Comparison of ENCODE assay signal across 1 cellular context in genomic region chr15:40766906-40767837, GRCh38.
A peak's percentile ranks its signal among the peaks of the same experiment; 100 is the strongest.
TF ChIP-seq lines count a peak whose summit lies in the region.

No MANE protein-coding gene starts in this region.

TF ChIP-seq in HEK293, 187 proteins besides CTCF, POLR2A, EP300 and RAD21 (continued from another document):
- TF ChIP-seq ZNF18 (tag by site-specific recombination; IDR thresholded peaks at IDR 0.05) (no peak), ZNF639 (tag by site-specific recombination; IDR thresholded peaks at IDR 0.05) (no peak), YY1 (tag by site-specific recombination; IDR thresholded peaks at IDR 0.05) (no peak), ZNF133 (tag by site-specific recombination; IDR thresholded peaks at IDR 0.05) (no peak), ZNF501 (tag by site-specific recombination; IDR thresholded peaks at IDR 0.05) (no peak), ELK4 (IDR thresholded peaks at IDR 0.05; ENCODE audit: borderline replicate concordance, low read depth, low read length) (no peak), ZNF558 (tag by site-specific recombination; IDR thresholded peaks at IDR 0.05) (no peak), REST (tag by site-specific recombination; IDR thresholded peaks at IDR 0.05) (no peak), ZNF311 (tag by site-specific recombination; IDR thresholded peaks at IDR 0.05; ENCODE audit: borderline replicate concordance) (no peak), HOXA7 (CRISPR knock-in tag; IDR thresholded peaks at IDR 0.05; ENCODE audit: borderline replicate concordance) (no peak), ZNF426 (tag by site-specific recombination; IDR thresholded peaks at IDR 0.05) (no peak), PATZ1 (tag by site-specific recombination; IDR thresholded peaks at IDR 0.05) (0 out of 2 replicates have a peak, but pooled peaks have one; percentile 19), ZNF398 (tag by site-specific recombination; IDR thresholded peaks at IDR 0.05) (no peak), ZNF514 (tag by site-specific recombination; IDR thresholded peaks at IDR 0.05) (no peak), ZBTB44 (tag by site-specific recombination; IDR thresholded peaks at IDR 0.05) (no peak), ZNF664 (tag by site-specific recombination; IDR thresholded peaks at IDR 0.05) (peak; percentile 83; the same call in 1 of the 2 replicates), ZNF155 (tag by site-specific recombination; IDR thresholded peaks at IDR 0.05) (no peak), ZNF596 (tag by site-specific recombination; IDR thresholded peaks at IDR 0.05) (no peak), SP2 (tag by site-specific recombination; IDR thresholded peaks at IDR 0.05) (no peak), ZIC2 (tag by site-specific recombination; IDR thresholded peaks at IDR 0.05) (peak; percentile 62), TRIM28 (IDR thresholded peaks at IDR 0.05; ENCODE audit: borderline replicate concordance, low read length) (no peak), ZNF600 (tag by site-specific recombination; IDR thresholded peaks at IDR 0.05) (no peak), GLI2 (tag by site-specific recombination; IDR thresholded peaks at IDR 0.05; ENCODE audit: borderline replicate concordance, low read depth) (no peak), ZNF140 (tag by site-specific recombination; IDR thresholded peaks at IDR 0.05) (no peak), ZNF449 (tag by site-specific recombination; IDR thresholded peaks at IDR 0.05) (no peak)
TF ChIP-seq in HEK293: peak in this region for 6.
